8 cellular contexts compared by ENCODE assay signal in the genomic region with DNA sequence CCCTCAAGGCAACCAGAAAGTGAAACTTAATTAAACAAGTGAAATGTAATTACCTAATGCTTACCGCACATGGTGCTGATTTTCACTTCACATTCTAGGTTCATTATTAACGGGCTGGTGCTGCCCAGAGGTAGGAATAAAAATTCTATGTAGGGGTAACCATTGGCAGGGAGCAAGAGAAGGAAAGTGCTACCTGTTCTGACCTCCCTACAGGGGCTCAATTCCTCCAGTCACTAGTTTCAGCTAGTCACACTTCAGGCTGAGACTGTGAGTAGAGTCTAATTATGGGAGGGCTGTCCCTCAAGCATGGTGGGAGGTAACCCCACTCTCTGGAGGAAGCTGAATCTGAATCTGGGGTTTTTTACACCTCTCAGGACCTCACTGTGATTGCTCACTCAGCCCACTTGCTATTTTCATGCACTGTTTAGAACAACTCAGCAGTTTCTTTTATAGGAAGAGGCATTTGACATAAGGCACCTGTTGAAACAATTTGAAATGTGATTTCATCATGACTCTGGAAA.
DNase-seq lines count a peak whose midpoint lies in the region; ATAC-seq lines count a peak whose summit lies in the region.

No MANE protein-coding gene starts in this region.

- peaks cover 6 to 10% of the 10 kb centered on the region in 2 donors for H3K9me3 Mint-ChIP-seq in activated T-cell treated with anti-CD3 and anti-CD28 coated beads, Interleukin-2, amount 50 U/mL, for 72 hours
- H3K9me3 Mint-ChIP-seq in natural killer cell treated with Interleukin-12 subunit alpha and Interleukin-12 subunit beta and Interleukin-15 and Interleukin-18, amount 100 ng/mL, for 72 hours, result peaks cover 6% of the 10 kb centered on the region

- peak overlapping the region; percentile 78 for H3K27ac Mint-ChIP-seq in activated T-cell treated with anti-CD3 and anti-CD28 coated beads, Interleukin-2, amount 50 U/mL, for 72 hours
- peak overlapping the region; percentile 67 to 98 for H3K27ac Mint-ChIP-seq in natural killer cell treated with Interleukin-12 subunit alpha and Interleukin-12 subunit beta and Interleukin-15 and Interleukin-18, amount 100 ng/mL, for 72 hours

- no peaks in the 10 kb centered on the region for H3K27me3 Mint-ChIP-seq in activated T-cell treated with anti-CD3 and anti-CD28 coated beads, Interleukin-2, amount 50 U/mL, for 72 hours (ENCODE audit: low read depth)
- no peaks in the 10 kb centered on the region for H3K27me3 Mint-ChIP-seq in natural killer cell treated with Interleukin-12 subunit alpha and Interleukin-12 subunit beta and Interleukin-15 and Interleukin-18, amount 100 ng/mL, for 72 hours

- no peak for DNase-seq in activated CD4-positive, CD25-positive, alpha-beta regulatory T cell (lab: John Stamatoyannopoulos, UW)
- DNase-seq in activated T-cell treated with anti-CD3 and anti-CD28 coated beads, Interleukin-2, amount 50 U/mL, for 72 hours, result peak; percentile 66 to 67
- peak; percentile 67 for DNase-seq in natural killer cell treated with Interleukin-12 subunit alpha and Interleukin-12 subunit beta and Interleukin-15 and Interleukin-18, amount 100 ng/mL, for 72 hours (ENCODE audit: low spot score)
- DNase-seq in mesenteric fat pad (ENCODE audit: low spot score) (no peak), kidney glomerular epithelial cell (lab: John Stamatoyannopoulos, UW) (no peak), amygdala (lab: John Stamatoyannopoulos, UW) (no peak)

- H3K4me3 Mint-ChIP-seq in activated T-cell treated with anti-CD3 and anti-CD28 coated beads, Interleukin-2, amount 50 U/mL, for 72 hours, result peak overlapping the region; percentile 57 to 69
- H3K4me3 Mint-ChIP-seq in natural killer cell treated with Interleukin-12 subunit alpha and Interleukin-12 subunit beta and Interleukin-15 and Interleukin-18, amount 100 ng/mL, for 72 hours, result peak overlapping the region; percentile 68

- H3K36me3 Mint-ChIP-seq in activated T-cell treated with anti-CD3 and anti-CD28 coated beads, Interleukin-2, amount 50 U/mL, for 72 hours (ENCODE audit: insufficient read depth in 2 of 2), result peaks cover 24 to 38% of the 10 kb centered on the region in 2 donors
- peaks cover 9% of the 10 kb centered on the region for H3K36me3 Mint-ChIP-seq in natural killer cell treated with Interleukin-12 subunit alpha and Interleukin-12 subunit beta and Interleukin-15 and Interleukin-18, amount 100 ng/mL, for 72 hours

- peak; percentile 97 to 99 for ATAC-seq in activated CD4-positive, CD25-positive, alpha-beta regulatory T cell treated with anti-CD3 and anti-CD28 coated beads, Interleukin-2, amount 50 U/mL, for 24 hours
- ATAC-seq in HG03095 (IDR thresholded peaks at IDR 0.05; ENCODE audit: unreplicated experiment), result peak; percentile 94
- peak; percentile 98 to 99 for ATAC-seq in activated T-cell treated with anti-CD3 and anti-CD28 coated beads, Interleukin-2, amount 50 U/mL, for 72 hours (replicated peaks in 1 of 2)
- peak; percentile 85 to 93 for ATAC-seq in natural killer cell treated with Interleukin-12 subunit alpha and Interleukin-12 subunit beta and Interleukin-15 and Interleukin-18, amount 100 ng/mL, for 72 hours

- H3K4me1 Mint-ChIP-seq in activated T-cell treated with anti-CD3 and anti-CD28 coated beads, Interleukin-2, amount 50 U/mL, for 72 hours (ENCODE audit: low read depth), result peaks cover 96% of the 10 kb centered on the region
- peaks cover 65 to 72% of the 10 kb centered on the region in 2 donors for H3K4me1 Mint-ChIP-seq in natural killer cell treated with Interleukin-12 subunit alpha and Interleukin-12 subunit beta and Interleukin-15 and Interleukin-18, amount 100 ng/mL, for 72 hours (ENCODE audit: low read depth in 2 of 2)

Comparison
In these comparisons a context has a peak if more than half of its experiments do, and no peak if none do; other contexts are left out.
1. DNase-seq: peak in activated T-cell treated with anti-CD3 and anti-CD28 coated beads, Interleukin-2, amount 50 U/mL, for 72 hours (2 of 2) and natural killer cell treated with Interleukin-12 subunit alpha and Interleukin-12 subunit beta and Interleukin-15 and Interleukin-18, amount 100 ng/mL, for 72 hours (single experiment); none in activated CD4-positive, CD25-positive, alpha-beta regulatory T cell (0 of 4), mesenteric fat pad (single experiment), kidney glomerular epithelial cell (single experiment) and amygdala (0 of 56).
2. Peak in every context shown above with its lines, with median percentiles within 50 percentile points of each other: ATAC-seq.